ENCODE assay signal across 17 cellular contexts in the genomic region with DNA sequence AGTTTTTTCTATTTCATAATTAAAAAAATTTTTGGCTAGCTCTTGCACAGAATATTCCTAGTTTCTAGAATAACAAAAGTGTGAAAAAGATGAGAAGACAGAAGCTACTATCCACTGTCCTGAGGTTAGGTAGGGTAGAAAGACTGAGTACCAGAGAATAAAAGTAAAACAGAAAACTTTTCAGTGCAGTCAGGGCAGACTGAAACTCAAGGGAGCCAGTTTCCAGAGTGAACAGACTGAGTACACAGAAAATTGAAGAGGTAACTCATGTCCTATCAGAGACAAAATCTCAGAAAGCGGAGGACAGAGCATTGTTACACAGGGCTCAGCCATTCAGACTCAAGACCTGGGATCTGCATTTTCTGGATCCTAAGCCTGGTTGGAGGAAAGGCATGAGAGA. TPM values are rescaled to one million over a fixed set of nuclear protein-coding genes. Genes with fewer than 3 reads are reported as not detected.
A peak's percentile ranks its signal among the peaks of the same experiment; 100 is the strongest.
DNase-seq lines count a peak whose midpoint lies in the region; ATAC-seq and TF ChIP-seq lines count a peak whose summit lies in the region.
"Had no signal": no experiment of that assay in that cellular context is flagged by ENCODE, and none has a peak within 500 bp of the region (broad histone marks: within the 10 kb centered on the region; RNA-seq: fewer than 3 reads in every experiment).

No MANE protein-coding gene starts in this region.

- no peaks in the 10 kb centered on the region for H3K36me3 Mint-ChIP-seq in WTC11
- no peaks in the 10 kb centered on the region for H3K36me3 Mint-ChIP-seq in activated CD4-positive, alpha-beta T cell treated with anti-CD3 and anti-CD28 coated beads for 36 hours (ENCODE audit: low read depth)
- H3K36me3 Mint-ChIP-seq: CD14-positive monocyte; CD8-positive, alpha-beta T cell had no signal

- TF ChIP-seq CTCF in WTC11 (IDR thresholded peaks at IDR 0.05) = no peak

- H3K27me3 Mint-ChIP-seq in WTC11 (ENCODE audit: low read depth) = no peaks in the 10 kb centered on the region; the same call in 1 of the 2 replicates
- peaks cover 8% of the 10 kb centered on the region for H3K27me3 Mint-ChIP-seq in activated CD4-positive, alpha-beta T cell treated with anti-CD3 and anti-CD28 coated beads for 36 hours

- ATAC-seq in HG02798 (IDR thresholded peaks at IDR 0.05; ENCODE audit: poor library complexity, unreplicated experiment) (peak; percentile 68), WTC11 (0 out of 2 replicates have a peak, but pooled peaks have one; percentile 32)
- ATAC-seq in activated CD4-positive, alpha-beta T cell treated with anti-CD3 and anti-CD28 coated beads for 36 hours = no peak
- ATAC-seq: CD8-positive, alpha-beta T cell had no signal

- POLR2A ChIA-PET in WTC11 (lab: Charles Lee) = no interaction called here
- POLR2A ChIA-PET in activated CD4-positive, alpha-beta T cell treated with anti-CD3 and anti-CD28 coated beads for 36 hours (lab: Charles Lee) = no interaction called here

- intact Hi-C loops in activated CD4-positive, alpha-beta T cell treated with anti-CD3 and anti-CD28 coated beads for 36 hours (cut with DNase I, micrococcal nuclease) = no loop called here

- H3K27ac Mint-ChIP-seq in WTC11 = no peak overlapping the region
- no peak overlapping the region for H3K27ac Mint-ChIP-seq in activated CD4-positive, alpha-beta T cell treated with anti-CD3 and anti-CD28 coated beads for 36 hours
- H3K27ac Mint-ChIP-seq: CD14-positive monocyte; CD8-positive, alpha-beta T cell; HFFc6 had no signal

- H3K9me3 Mint-ChIP-seq in WTC11 = no peaks in the 10 kb centered on the region
- no peaks in the 10 kb centered on the region for H3K9me3 Mint-ChIP-seq in activated CD4-positive, alpha-beta T cell treated with anti-CD3 and anti-CD28 coated beads for 36 hours (ENCODE audit: low read depth)
- H3K9me3 Mint-ChIP-seq: CD8-positive, alpha-beta T cell; HFFc6 had no signal

- H3K4me1 Mint-ChIP-seq in WTC11 = peaks cover 7% of the 10 kb centered on the region; the same call in 1 of the 2 replicates
- H3K4me1 Mint-ChIP-seq in activated CD4-positive, alpha-beta T cell treated with anti-CD3 and anti-CD28 coated beads for 36 hours = no peaks in the 10 kb centered on the region

- H3K4me3 Mint-ChIP-seq in WTC11 = no peak overlapping the region
- no peak overlapping the region for H3K4me3 Mint-ChIP-seq in activated CD4-positive, alpha-beta T cell treated with anti-CD3 and anti-CD28 coated beads for 36 hours
- H3K4me3 Mint-ChIP-seq: CD14-positive monocyte; CD8-positive, alpha-beta T cell; HFFc6 had no signal

- DNase-seq in GM19240 (ENCODE audit: insufficient read length, low spot score) = peak; percentile 8
- no peak for DNase-seq in WTC11 (ENCODE audit: low spot score)
- no peak for DNase-seq in activated T-cell treated with anti-CD3 and anti-CD28 coated beads for 4 hours
- no peak for DNase-seq in activated CD4-positive, alpha-beta T cell treated with anti-CD3 and anti-CD28 coated beads for 36 hours
- no peak for DNase-seq in kidney tubule cell (ENCODE audit: low spot score)
- DNase-seq in NCI-H1417 treated with DMSO at 0.1 percent for 48 hours (lab: John Stamatoyannopoulos, UW) = no peak
- DNase-seq: CD8-positive, alpha-beta T cell; COR-L47; DMS153; DND-41; GDM1; GOT3; HCEC 1CT; HFFc6 had no signal

- CTCF ChIA-PET in WTC11 (lab: Charles Lee) = interaction anchor here (1.5 kb wide), 1 partner anchor 37 kb away, joined by 4 read pairs; no protein-coding TSS in a partner anchor
- CTCF ChIA-PET in activated CD4-positive, alpha-beta T cell treated with anti-CD3 and anti-CD28 coated beads for 36 hours (lab: Charles Lee) = no interaction called here

TF ChIP-seq in WTC11, 78 proteins besides CTCF, POLR2A, EP300 and RAD21:
- TF ChIP-seq SP1 (CRISPR knock-in tag; conservative IDR thresholded peaks at IDR 0.05) (no peak), NR2C2 (CRISPR knock-in tag; IDR thresholded peaks at IDR 0.05) (no peak), NR3C1 (CRISPR knock-in tag; conservative IDR thresholded peaks at IDR 0.05; ENCODE audit: low read depth) (no peak), HMGA2 (CRISPR knock-in tag; IDR thresholded peaks at IDR 0.05) (no peak), KAT7 (CRISPR knock-in tag; IDR thresholded peaks at IDR 0.05; ENCODE audit: borderline replicate concordance) (no peak), ZNF416 (CRISPR knock-in tag; IDR thresholded peaks at IDR 0.05) (no peak), CREM (CRISPR knock-in tag; IDR thresholded peaks at IDR 0.05) (no peak), RORB (CRISPR knock-in tag; IDR thresholded peaks at IDR 0.05) (no peak), RELA (CRISPR knock-in tag; IDR thresholded peaks at IDR 0.05; ENCODE audit: borderline replicate concordance) (no peak), PRRX2 (CRISPR knock-in tag; IDR thresholded peaks at IDR 0.05) (no peak)
- TF ChIP-seq, protein P1, sequence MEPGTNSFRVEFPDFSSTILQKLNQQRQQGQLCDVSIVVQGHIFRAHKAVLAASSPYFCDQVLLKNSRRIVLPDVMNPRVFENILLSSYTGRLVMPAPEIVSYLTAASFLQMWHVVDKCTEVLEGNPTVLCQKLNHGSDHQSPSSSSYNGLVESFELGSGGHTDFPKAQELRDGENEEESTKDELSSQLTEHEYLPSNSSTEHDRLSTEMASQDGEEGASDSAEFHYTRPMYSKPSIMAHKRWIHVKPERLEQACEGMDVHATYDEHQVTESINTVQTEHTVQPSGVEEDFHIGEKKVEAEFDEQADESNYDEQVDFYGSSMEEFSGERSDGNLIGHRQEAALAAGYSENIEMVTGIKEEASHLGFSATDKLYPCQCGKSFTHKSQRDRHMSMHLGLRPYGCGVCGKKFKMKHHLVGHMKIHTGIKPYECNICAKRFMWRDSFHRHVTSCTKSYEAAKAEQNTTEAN (CRISPR knock-in tag; IDR thresholded peaks at IDR 0.05) = no peak
- TF ChIP-seq, protein P2, sequence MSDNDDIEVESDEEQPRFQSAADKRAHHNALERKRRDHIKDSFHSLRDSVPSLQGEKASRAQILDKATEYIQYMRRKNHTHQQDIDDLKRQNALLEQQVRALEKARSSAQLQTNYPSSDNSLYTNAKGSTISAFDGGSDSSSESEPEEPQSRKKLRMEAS (CRISPR knock-in tag; IDR thresholded peaks at IDR 0.05) = no peak
- TF ChIP-seq, protein P3, sequence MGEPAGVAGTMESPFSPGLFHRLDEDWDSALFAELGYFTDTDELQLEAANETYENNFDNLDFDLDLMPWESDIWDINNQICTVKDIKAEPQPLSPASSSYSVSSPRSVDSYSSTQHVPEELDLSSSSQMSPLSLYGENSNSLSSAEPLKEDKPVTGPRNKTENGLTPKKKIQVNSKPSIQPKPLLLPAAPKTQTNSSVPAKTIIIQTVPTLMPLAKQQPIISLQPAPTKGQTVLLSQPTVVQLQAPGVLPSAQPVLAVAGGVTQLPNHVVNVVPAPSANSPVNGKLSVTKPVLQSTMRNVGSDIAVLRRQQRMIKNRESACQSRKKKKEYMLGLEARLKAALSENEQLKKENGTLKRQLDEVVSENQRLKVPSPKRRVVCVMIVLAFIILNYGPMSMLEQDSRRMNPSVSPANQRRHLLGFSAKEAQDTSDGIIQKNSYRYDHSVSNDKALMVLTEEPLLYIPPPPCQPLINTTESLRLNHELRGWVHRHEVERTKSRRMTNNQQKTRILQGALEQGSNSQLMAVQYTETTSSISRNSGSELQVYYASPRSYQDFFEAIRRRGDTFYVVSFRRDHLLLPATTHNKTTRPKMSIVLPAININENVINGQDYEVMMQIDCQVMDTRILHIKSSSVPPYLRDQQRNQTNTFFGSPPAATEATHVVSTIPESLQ (CRISPR knock-in tag; IDR thresholded peaks at IDR 0.05) = no peak
- TF ChIP-seq, protein P4, sequence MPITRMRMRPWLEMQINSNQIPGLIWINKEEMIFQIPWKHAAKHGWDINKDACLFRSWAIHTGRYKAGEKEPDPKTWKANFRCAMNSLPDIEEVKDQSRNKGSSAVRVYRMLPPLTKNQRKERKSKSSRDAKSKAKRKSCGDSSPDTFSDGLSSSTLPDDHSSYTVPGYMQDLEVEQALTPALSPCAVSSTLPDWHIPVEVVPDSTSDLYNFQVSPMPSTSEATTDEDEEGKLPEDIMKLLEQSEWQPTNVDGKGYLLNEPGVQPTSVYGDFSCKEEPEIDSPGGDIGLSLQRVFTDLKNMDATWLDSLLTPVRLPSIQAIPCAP (CRISPR knock-in tag; IDR thresholded peaks at IDR 0.05) = no peak

RNA-seq across cellular contexts. Expression of a gene that starts 8.8 kb away (rescaled TPM):
- total RNA-seq in WTC11 (2021) = 0.04 to 0.09 TPM (median 0.07 TPM) in 3 replicates
- total RNA-seq in activated CD4-positive, alpha-beta T cell treated with anti-CD3 and anti-CD28 coated beads for 36 hours = not detected
- total RNA-seq: A673; CD8-positive, alpha-beta T cell; HFFc6 had no signal

RNA-seq across cellular contexts. Expression of a gene that starts 16.7 kb away (rescaled TPM):
- total RNA-seq in WTC11 (2021) = not detected in 3 replicates
- total RNA-seq in activated CD4-positive, alpha-beta T cell treated with anti-CD3 and anti-CD28 coated beads for 36 hours = not detected
- total RNA-seq: A673; CD8-positive, alpha-beta T cell; HFFc6 had no signal

RNA-seq across cellular contexts. Expression of a gene that starts 38.6 kb away (rescaled TPM):
- total RNA-seq in WTC11 (2021) = 14.9 to 16.8 TPM (median 16.2 TPM) in 3 replicates
- total RNA-seq in activated CD4-positive, alpha-beta T cell treated with anti-CD3 and anti-CD28 coated beads for 36 hours = 10 to 100 TPM; 22.8 to 23.4 TPM
